In genomic region chr7:39217752-39218151, GRCh38 we compare ENCODE assay signal across 31 cellular contexts.
"Had no signal": no experiment of that assay in that cellular context is flagged by ENCODE, and none has a peak within 500 bp of the region (broad histone marks: within the 10 kb centered on the region; RNA-seq: fewer than 3 reads in every experiment).

No MANE protein-coding gene starts in this region.

- H3K27ac ChIP-seq: KMS-11, PC-9, RWPE1, WERI-Rb-1 had no signal

- H2AFZ ChIP-seq: PC-9 had no signal

- H3K36me3 ChIP-seq: WERI-Rb-1 had no signal

- H3K9ac ChIP-seq: KMS-11 had no signal

- H3K4me3 ChIP-seq: PC-9 had no signal

- DNase-seq: activated CD4-positive, alpha-beta memory T cell treated with anti-CD3 and anti-CD28 coated beads, Interleukin-2, amount 10 ng/mL, durations not matched to agents 7 days and 5 days; activated CD4-positive, alpha-beta T cell treated with anti-CD3 and anti-CD28 coated beads for 1 hour; activated CD4-positive, alpha-beta T cell treated with anti-CD3 and anti-CD28 coated beads for 48 hours; activated CD4-positive, CD25-positive, alpha-beta regulatory T cell; activated CD8-positive, alpha-beta memory T cell treated with anti-CD3 and anti-CD28 coated beads for 24 hours; activated CD8-positive, alpha-beta memory T cell treated with anti-CD3 and anti-CD28 coated beads, Interleukin-2, amount 10 ng/mL, durations not matched to agents 7 days and 5 days; activated CD8-positive, alpha-beta memory T cell treated with anti-CD3 and anti-CD28 coated beads, Interleukin-2, amount 50 U/mL, for 48 hours; activated effector memory CD4-positive, alpha-beta T cell treated with Interleukin-2 at 50 U/mL for 16 hours; activated naive CD4-positive, alpha-beta T cell treated with anti-CD3 and anti-CD28 coated beads, Interleukin-2, amount 10 ng/mL, durations not matched to agents 7 days and 5 days; activated naive CD8-positive, alpha-beta T cell treated with anti-CD3 and anti-CD28 coated beads, Interleukin-2, amount 50 U/mL, for 24 hours; activated T-cell treated with anti-CD3 and anti-CD28 coated beads, Interleukin-2, amount 50 U/mL, for 48 hours; anterior cingulate cortex; caudate nucleus; cerebellar nuclear complex; MM.1S; NCI-H1092 treated with DMSO at 0.1 percent for 48 hours; NCI-H1694; NCI-H1930; NCI-H2171 treated with DMSO at 0.1 percent for 48 hours; NCI-H226; NCI-H510A; NCI-H526; PC-9; SIG-M5; SW 1271; T-helper 1 cell; T-helper 2 cell; T-helper 9 cell; WERI-Rb-1 had no signal

- H3K4me2 ChIP-seq: KMS-11, PC-9 had no signal
